Comparison of ENCODE assay signal across 16 cellular contexts in genomic region chr7:81180573-81180972, GRCh38.
DNase-seq lines count a peak whose midpoint lies in the region; ATAC-seq and TF ChIP-seq lines count a peak whose summit lies in the region.
"Had no signal": no experiment of that assay in that cellular context is flagged by ENCODE, and none has a peak within 500 bp of the region (broad histone marks: within the 10 kb centered on the region; RNA-seq: fewer than 3 reads in every experiment).

No MANE protein-coding gene starts in this region.

- H3K9me3 Mint-ChIP-seq in MCF 10A (ENCODE audit: unreplicated experiment) = no peaks in the 10 kb centered on the region

- H4K20me1 ChIP-seq in mammary epithelial cell (ENCODE audit: insufficient read depth, low read length) = no peaks in the 10 kb centered on the region

- no peak overlapping the region for H3K4me3 Mint-ChIP-seq in MCF 10A (ENCODE audit: unreplicated experiment)
- H3K4me3 Mint-ChIP-seq: CD14-positive monocyte; CD8-positive, alpha-beta T cell had no signal

- no peaks in the 10 kb centered on the region for H3K4me1 Mint-ChIP-seq in MCF 10A (ENCODE audit: insufficient read depth, unreplicated experiment)
- H3K4me1 Mint-ChIP-seq: CD14-positive monocyte had no signal

- H3K9ac ChIP-seq in mammary epithelial cell (ENCODE audit: insufficient read depth, low read length) = no peak overlapping the region

- CTCF ChIA-PET in mammary epithelial cell (lab: Charles Lee; ENCODE audit: low non-redundant PET) = no interaction called here
- CTCF ChIA-PET in MCF 10A (lab: Yijun Ruan, JAX) = no interaction called here
- CTCF ChIA-PET in Panc1 (lab: Charles Lee) = no interaction called here

- TF ChIP-seq CTCF in mammary epithelial cell (conservative IDR thresholded peaks at IDR 0.05 in 1 of 2, IDR thresholded peaks at IDR 0.05 in 1 of 2; ENCODE audit: extremely low read depth in 1 of 2, insufficient read depth in 1 of 2, low read depth in 1 of 2, low read length in 2 of 2) (no peak), MCF 10A (IDR thresholded peaks at IDR 0.05; ENCODE audit: unreplicated experiment) (no peak), Panc1 (IDR thresholded peaks at IDR 0.05) (no peak)

- BruUV-seq in mammary epithelial cell (replicated peaks; lab: Mats Ljungman, UMichigan) (no TSS peak), MCF 10A (replicated peaks; lab: Mats Ljungman, UMichigan) (no TSS peak), Panc1 (replicated peaks; lab: Mats Ljungman, UMichigan) (no TSS peak)

- H3K27me3 ChIP-seq in mammary epithelial cell (ENCODE audit: insufficient read depth, low read length) = no peaks in the 10 kb centered on the region
- no peaks in the 10 kb centered on the region for H3K27me3 ChIP-seq in Panc1 (ENCODE audit: control insufficient read depth, insufficient read depth, low read length)
- H3K27me3 ChIP-seq in iPS DF 6.9 (ENCODE audit: control insufficient read depth, insufficient read depth, low read length) = no peaks in the 10 kb centered on the region

- H3K4me3 ChIP-seq in mammary epithelial cell (replicated peaks in 1 of 3; ENCODE audit: insufficient read depth in 1 of 3, low read depth in 2 of 3, low read length in 3 of 3) (no peak overlapping the region), Panc1 (ENCODE audit: low read depth in 2 of 2, low read length in 2 of 2) (no peak overlapping the region), iPS DF 6.9 (ENCODE audit: low read length) (no peak overlapping the region)

- no peak overlapping the region for H3K27ac Mint-ChIP-seq in MCF 10A (ENCODE audit: low read depth, unreplicated experiment)
- H3K27ac Mint-ChIP-seq: CD14-positive monocyte; CD8-positive, alpha-beta T cell had no signal

- in situ Hi-C loops in mammary epithelial cell (cut with MboI; ENCODE audit: low sequenced_read_pairs in 2 of 2) (no loop called here), Panc1 (cut with HindIII; ENCODE audit: low pct_unique_long_range_greater_than_20kb, low sequenced_read_pairs) (no loop called here)

- H3K36me3 Mint-ChIP-seq in MCF 10A (ENCODE audit: insufficient read depth, unreplicated experiment) = no peaks in the 10 kb centered on the region
- H3K36me3 Mint-ChIP-seq: CD14-positive monocyte; CD8-positive, alpha-beta T cell had no signal

- H3K27ac ChIP-seq in mammary epithelial cell (ENCODE audit: insufficient read depth, low read depth, low read length) (no peak overlapping the region), Panc1 (ENCODE audit: low read length) (0 out of 2 replicates have a peak overlapping the region, but pooled peaks have one; percentile 9), iPS DF 6.9 (ENCODE audit: low read length) (no peak overlapping the region)
- H3K27ac ChIP-seq: 22Rv1 had no signal

- H3K9me3 ChIP-seq in mammary epithelial cell (replicated peaks; ENCODE audit: insufficient read depth, low read length) (peaks cover 2% of the 10 kb centered on the region), Panc1 (ENCODE audit: control insufficient read depth, insufficient read depth, low read depth, low read length) (peaks cover 3% of the 10 kb centered on the region; the same call in 1 of the 2 replicates), iPS DF 6.9 (ENCODE audit: control insufficient read depth, insufficient read depth, low read length) (peaks cover 4% of the 10 kb centered on the region)

- POLR2A ChIA-PET in MCF 10A (lab: Yijun Ruan, JAX) (interaction anchor here (0.8 kb wide), 1 partner anchor 18 kb away, joined by 3 read pairs; no protein-coding TSS in a partner anchor), Panc1 (lab: Charles Lee) (no interaction called here)

- no peaks in the 10 kb centered on the region for H3K79me2 ChIP-seq in mammary epithelial cell (ENCODE audit: insufficient read depth, low read length)

- WGBS in mammary epithelial cell (ENCODE audit: low coverage, missing lambda C conversion rate) = 95% methylated on average over 2 of the region's 2 CpGs
- no CpG with 5 or more reads among the region's 2 CpGs for WGBS in iPS DF 6.9 (ENCODE audit: insufficient coverage, insufficient read length)

- dilution Hi-C loops in mammary epithelial cell (cut with HindIII; ENCODE audit: low sequenced_read_pairs) = no loop called here

- H3K36me3 ChIP-seq in mammary epithelial cell (ENCODE audit: insufficient read depth, low read length) = no peaks in the 10 kb centered on the region
- no peaks in the 10 kb centered on the region for H3K36me3 ChIP-seq in Panc1 (ENCODE audit: control insufficient read depth, insufficient read depth, low read length)
- H3K36me3 ChIP-seq in iPS DF 6.9 (ENCODE audit: control insufficient read depth, insufficient read depth, low read length) = 0 out of 2 replicates have a peak, but pooled peaks cover 3% of the 10 kb centered on the region

- intact Hi-C loops in mammary epithelial cell (cut with micrococcal nuclease) = no loop called here
- intact Hi-C loops in MCF 10A (cut with micrococcal nuclease) = no loop called here
- intact Hi-C loops in Panc1 (cut with micrococcal nuclease; ENCODE audit: unreplicated experiment) = no loop called here

- no peak for ATAC-seq in Panc1
- ATAC-seq in GM18907 (IDR thresholded peaks at IDR 0.05; ENCODE audit: unreplicated experiment) = no peak
- no peak for ATAC-seq in HG03354 (IDR thresholded peaks at IDR 0.05; ENCODE audit: poor library complexity, severe bottlenecking, unreplicated experiment)
- ATAC-seq: CD8-positive, alpha-beta T cell had no signal

- H3K4me2 ChIP-seq in mammary epithelial cell (ENCODE audit: insufficient read depth, low read depth, low read length) = no peak overlapping the region

- H3K27me3 Mint-ChIP-seq in MCF 10A (ENCODE audit: insufficient read depth, unreplicated experiment) = no peaks in the 10 kb centered on the region

- no peak for DNase-seq in mammary epithelial cell
- DNase-seq in MCF 10A (ENCODE audit: unreplicated experiment) = no peak
- no peak for DNase-seq in Panc1 (ENCODE audit: low read depth, low spot score)
- DNase-seq in iPS DF 6.9 (ENCODE audit: low read depth, low spot score) = peak; percentile 29
- no peak for DNase-seq in kidney tubule cell (ENCODE audit: low spot score)
- DNase-seq in superior temporal gyrus (ENCODE audit: extremely low spot score) = no peak
- DNase-seq: CD8-positive, alpha-beta T cell; COR-L47; DMS153; DMS79 treated with DMSO at 0.1 percent for 48 hours; EL; GDM1 had no signal

- no peaks in the 10 kb centered on the region for H3K4me1 ChIP-seq in mammary epithelial cell (ENCODE audit: insufficient read depth, low read length)
- no peaks in the 10 kb centered on the region for H3K4me1 ChIP-seq in Panc1 (ENCODE audit: control insufficient read depth, insufficient read depth, low read length)
- H3K4me1 ChIP-seq in iPS DF 6.9 (ENCODE audit: control insufficient read depth, insufficient read depth, low read length) = no peaks in the 10 kb centered on the region

- H2AFZ ChIP-seq in mammary epithelial cell (ENCODE audit: low read depth, low read length) = peak overlapping the region; percentile 6
